9 cellular contexts compared by ENCODE assay signal in the genomic region with DNA sequence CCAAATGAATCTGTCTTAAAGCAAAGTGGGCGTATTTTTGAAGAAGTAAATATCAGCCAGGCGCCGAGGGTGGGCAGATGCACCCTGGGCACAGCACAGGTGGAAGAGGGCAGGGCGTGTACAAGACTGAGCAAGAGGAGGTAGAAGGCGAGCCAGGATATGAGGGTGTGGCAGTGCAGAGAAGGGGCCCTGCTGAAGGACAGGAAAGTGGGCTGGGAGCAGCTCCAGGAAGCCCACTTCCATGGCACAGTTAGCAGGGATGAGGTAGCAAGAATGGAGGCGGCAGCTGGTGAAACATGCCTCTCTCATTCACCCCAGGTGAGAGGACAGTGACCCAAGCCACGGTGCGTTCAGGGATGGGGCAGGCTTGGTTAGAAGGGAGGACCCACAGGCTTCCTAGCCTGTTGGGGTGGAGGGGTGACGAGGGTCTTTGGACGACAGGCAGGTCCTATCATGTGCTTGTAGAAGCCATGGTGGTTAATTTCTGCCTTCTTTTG.
A peak's percentile ranks its signal among the peaks of the same experiment; 100 is the strongest.
DNase-seq lines count a peak whose midpoint lies in the region; ATAC-seq and TF ChIP-seq lines count a peak whose summit lies in the region.
"Had no signal": no experiment of that assay in that cellular context is flagged by ENCODE, and none has a peak within 500 bp of the region (broad histone marks: within the 10 kb centered on the region; RNA-seq: fewer than 3 reads in every experiment).

No MANE protein-coding gene starts in this region.

- POLR2A ChIA-PET in activated CD4-positive, alpha-beta T cell treated with anti-CD3 and anti-CD28 coated beads, Interleukin-2, amount 10 ng/mL, durations not matched to agents 7 days and 5 days (lab: Charles Lee), result interaction anchor here (1.4 kb wide), 1 partner anchor 159 kb away, joined by 5 read pairs; no protein-coding TSS in a partner anchor
- POLR2A ChIA-PET in OCI-LY7 (lab: Charles Lee), result interaction anchor here (1.6 kb wide), 1 partner anchor 13 kb away, joined by 4 read pairs; no protein-coding TSS in a partner anchor

- H3K4me3 Mint-ChIP-seq in activated CD4-positive, alpha-beta T cell treated with anti-CD3 and anti-CD28 coated beads, Interleukin-2, amount 10 ng/mL, durations not matched to agents 7 days and 5 days, result peak overlapping the region; percentile 35
- peak overlapping the region; percentile 47 for H3K4me3 Mint-ChIP-seq in stimulated activated naive CD8-positive, alpha-beta T cell treated with anti-CD3 and anti-CD28 coated beads, Interleukin-15, Interleukin-2, amounts not matched to agents 100 ng/mL and 50 ng/mL, for 24 hours

- peaks cover 41% of the 10 kb centered on the region for H3K36me3 Mint-ChIP-seq in activated CD4-positive, alpha-beta T cell treated with anti-CD3 and anti-CD28 coated beads, Interleukin-2, amount 10 ng/mL, durations not matched to agents 7 days and 5 days (ENCODE audit: low read depth)
- peaks cover 20% of the 10 kb centered on the region for H3K36me3 Mint-ChIP-seq in stimulated activated naive CD8-positive, alpha-beta T cell treated with anti-CD3 and anti-CD28 coated beads, Interleukin-15, Interleukin-2, amounts not matched to agents 100 ng/mL and 50 ng/mL, for 24 hours (ENCODE audit: low read depth)

- BruUV-seq in OCI-LY7 (replicated peaks; lab: Mats Ljungman, UMichigan), result no TSS peak

- H3K9me3 ChIP-seq in OCI-LY7 (ENCODE audit: low read length) (no peaks in the 10 kb centered on the region), fibroblast of lung (ENCODE audit: control insufficient read depth, insufficient read depth, low read depth, low read length) (no peaks in the 10 kb centered on the region)

- no peak for TF ChIP-seq CTCF in OCI-LY7 (conservative IDR thresholded peaks at IDR 0.05; ENCODE audit: low read length)
- TF ChIP-seq CTCF in fibroblast of lung (conservative IDR thresholded peaks at IDR 0.05 in 1 of 2, IDR thresholded peaks at IDR 0.05 in 1 of 2; ENCODE audit: low read depth in 1 of 2, low read length in 2 of 2), result no peak

- H3K4me2 ChIP-seq in OCI-LY7 (ENCODE audit: low read length) (peak overlapping the region; percentile 47), fibroblast of lung (ENCODE audit: extremely low read depth, insufficient read depth, low read length) (no peak overlapping the region)

- no peak overlapping the region for H3K9ac ChIP-seq in fibroblast of lung (ENCODE audit: insufficient read depth, low read length)

- intact Hi-C loops in OCI-LY7 (cut with micrococcal nuclease; ENCODE audit: unreplicated experiment), result loop anchor here (5.0 kb wide), 1 partner anchor 279 kb away; no protein-coding TSS in a partner anchor

- H4K20me1 ChIP-seq in OCI-LY7 (ENCODE audit: insufficient read depth, low read length), result no peaks in the 10 kb centered on the region
- H4K20me1 ChIP-seq in fibroblast of lung (ENCODE audit: control insufficient read depth, extremely low read depth, insufficient read depth, low read length), result no peaks in the 10 kb centered on the region

- H2AFZ ChIP-seq in OCI-LY7 (ENCODE audit: low read length) (no peak overlapping the region), fibroblast of lung (ENCODE audit: low read length) (no peak overlapping the region)

- no peak for ATAC-seq in GM18511 (IDR thresholded peaks at IDR 0.05; ENCODE audit: unreplicated experiment)
- no peak for ATAC-seq in HG02870 (IDR thresholded peaks at IDR 0.05; ENCODE audit: unreplicated experiment)

- no peaks in the 10 kb centered on the region for H3K27me3 ChIP-seq in fibroblast of lung (ENCODE audit: control insufficient read depth, insufficient read depth, low read length)

- H3K36me3 ChIP-seq in OCI-LY7 (ENCODE audit: insufficient read depth, low read length) (peaks cover 26% of the 10 kb centered on the region), fibroblast of lung (ENCODE audit: control insufficient read depth, insufficient read depth, low read length) (no peaks in the 10 kb centered on the region)

- CTCF ChIA-PET in activated CD4-positive, alpha-beta T cell treated with anti-CD3 and anti-CD28 coated beads, Interleukin-2, amount 10 ng/mL, durations not matched to agents 7 days and 5 days (lab: Charles Lee), result interaction anchor here (0.9 to 2.7 kb wide), 5 partner anchors 12 to 131 kb away, joined by 3 to 14 read pairs (median 5); no protein-coding TSS in a partner anchor
- CTCF ChIA-PET in OCI-LY7 (lab: Charles Lee; ENCODE audit: unreplicated experiment), result interaction anchor here (0.5 kb wide), 1 partner anchor 866 kb away, joined by 5 read pairs; no protein-coding TSS in a partner anchor

- H3K9me2 ChIP-seq in OCI-LY7 (ENCODE audit: insufficient read depth, low read length), result no peaks in the 10 kb centered on the region

- H3K4me1 Mint-ChIP-seq in activated CD4-positive, alpha-beta T cell treated with anti-CD3 and anti-CD28 coated beads, Interleukin-2, amount 10 ng/mL, durations not matched to agents 7 days and 5 days, result peaks cover 90% of the 10 kb centered on the region
- H3K4me1 Mint-ChIP-seq in stimulated activated naive CD8-positive, alpha-beta T cell treated with anti-CD3 and anti-CD28 coated beads, Interleukin-15, Interleukin-2, amounts not matched to agents 100 ng/mL and 50 ng/mL, for 24 hours (ENCODE audit: low read depth), result peaks cover 94% of the 10 kb centered on the region

- H3K9me3 Mint-ChIP-seq in activated CD4-positive, alpha-beta T cell treated with anti-CD3 and anti-CD28 coated beads, Interleukin-2, amount 10 ng/mL, durations not matched to agents 7 days and 5 days, result no peaks in the 10 kb centered on the region
- H3K9me3 Mint-ChIP-seq in stimulated activated naive CD8-positive, alpha-beta T cell treated with anti-CD3 and anti-CD28 coated beads, Interleukin-15, Interleukin-2, amounts not matched to agents 100 ng/mL and 50 ng/mL, for 24 hours, result no peaks in the 10 kb centered on the region

- peak overlapping the region; percentile 88 for H3K27ac Mint-ChIP-seq in activated CD4-positive, alpha-beta T cell treated with anti-CD3 and anti-CD28 coated beads, Interleukin-2, amount 10 ng/mL, durations not matched to agents 7 days and 5 days
- peak overlapping the region; percentile 100 for H3K27ac Mint-ChIP-seq in stimulated activated naive CD8-positive, alpha-beta T cell treated with anti-CD3 and anti-CD28 coated beads, Interleukin-15, Interleukin-2, amounts not matched to agents 100 ng/mL and 50 ng/mL, for 24 hours

- H3K27me3 Mint-ChIP-seq in activated CD4-positive, alpha-beta T cell treated with anti-CD3 and anti-CD28 coated beads, Interleukin-2, amount 10 ng/mL, durations not matched to agents 7 days and 5 days, result no peaks in the 10 kb centered on the region
- no peaks in the 10 kb centered on the region for H3K27me3 Mint-ChIP-seq in stimulated activated naive CD8-positive, alpha-beta T cell treated with anti-CD3 and anti-CD28 coated beads, Interleukin-15, Interleukin-2, amounts not matched to agents 100 ng/mL and 50 ng/mL, for 24 hours

- H3K27ac ChIP-seq in OCI-LY7 (ENCODE audit: low read depth, low read length, poor library complexity, severe bottlenecking) (peak overlapping the region; percentile 53), fibroblast of lung (ENCODE audit: insufficient read depth, low read length) (peak overlapping the region; percentile 23)

- DNase-seq in activated CD4-positive, alpha-beta T cell treated with anti-CD3 and anti-CD28 coated beads, Interleukin-2, amount 10 ng/mL, durations not matched to agents 7 days and 5 days, result peak; percentile 15
- no peak for DNase-seq in activated CD4-positive, alpha-beta T cell treated with anti-CD3 and anti-CD28 coated beads, Interleukin-2, amount 50 U/mL, for 4 hours
- DNase-seq in OCI-LY7 (ENCODE audit: low spot score), result no peak
- no peak for DNase-seq in fibroblast of lung (ENCODE audit: low read depth in 2 of 2)
- DNase-seq in NCI-H1092 (lab: John Stamatoyannopoulos, UW), result no peak
- DNase-seq: NCI-H1436 had no signal

- H3K4me3 ChIP-seq in OCI-LY7 (ENCODE audit: low read depth, low read length, poor library complexity, severe bottlenecking) (no peak overlapping the region), fibroblast of lung (replicated peaks in 1 of 4; ENCODE audit: control extremely low read depth in 1 of 4, insufficient read depth in 1 of 4, low read depth in 3 of 4, low read length in 4 of 4) (no peak overlapping the region)

- peaks cover 25% of the 10 kb centered on the region for H3K4me1 ChIP-seq in OCI-LY7 (ENCODE audit: insufficient read depth, low read length, poor library complexity, severe bottlenecking)
- H3K4me1 ChIP-seq in fibroblast of lung (ENCODE audit: control insufficient read depth, extremely low read depth, insufficient read depth, low read length), result peaks cover 31% of the 10 kb centered on the region

- H3K79me2 ChIP-seq in OCI-LY7 (ENCODE audit: insufficient read depth, low read depth, low read length) (no peaks in the 10 kb centered on the region), fibroblast of lung (ENCODE audit: control insufficient read depth, insufficient read depth, low read length) (no peaks in the 10 kb centered on the region)
